Comparison of ENCODE assay signal across 12 cellular contexts in the genomic region with DNA sequence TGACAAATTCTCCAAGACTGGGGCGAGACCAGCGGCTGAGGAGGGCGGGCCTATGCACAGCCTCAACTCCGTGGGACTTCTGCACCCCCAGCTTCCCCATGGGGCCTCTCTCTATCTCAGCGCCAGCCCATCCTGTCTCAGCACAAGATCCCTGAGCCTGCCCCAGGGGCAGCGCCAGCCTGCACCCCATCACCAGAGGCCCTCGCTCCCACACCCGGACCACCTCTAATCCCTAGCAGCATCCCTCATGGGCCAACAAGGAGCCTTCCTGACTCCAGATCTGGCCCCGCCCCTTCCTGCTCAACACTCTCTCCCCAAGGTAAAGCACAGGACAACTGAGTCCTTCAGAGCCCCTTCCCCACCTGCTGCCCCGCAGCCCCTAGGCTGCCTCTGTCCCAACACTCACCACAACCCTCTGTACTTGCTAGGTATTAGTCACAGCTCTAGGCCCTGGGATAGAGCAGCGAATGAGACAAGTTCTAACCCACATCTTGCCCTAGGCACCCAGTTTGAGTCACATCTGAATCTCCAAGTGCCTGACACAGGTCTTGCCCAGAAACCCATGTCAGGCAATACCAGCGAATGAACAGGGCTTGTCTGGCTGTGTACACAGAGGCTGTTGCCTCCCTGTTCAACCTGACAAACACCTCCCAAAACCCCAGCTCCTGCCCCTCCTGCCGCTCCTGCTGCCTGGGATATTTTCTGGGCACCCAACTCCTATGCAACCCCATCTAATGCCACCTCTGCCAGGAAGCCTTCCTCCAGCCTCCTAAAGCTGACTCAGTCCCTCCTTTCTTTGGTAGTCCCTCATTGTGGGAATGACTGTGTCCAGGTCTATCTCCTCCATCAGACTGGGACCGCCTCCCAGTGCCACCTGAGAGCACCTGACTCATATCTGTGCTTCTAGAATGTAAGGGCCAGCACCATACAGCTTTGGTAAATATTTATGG. TPM values are rescaled to one million over a fixed set of nuclear protein-coding genes. Genes with fewer than 3 reads are reported as not detected.
DNase-seq lines count a peak whose midpoint lies in the region; ATAC-seq and TF ChIP-seq lines count a peak whose summit lies in the region.
"Had no signal": no experiment of that assay in that cellular context is flagged by ENCODE, and none has a peak within 500 bp of the region (broad histone marks: within the 10 kb centered on the region; RNA-seq: fewer than 3 reads in every experiment).

No MANE protein-coding gene starts in this region.

- H3K4me3 Mint-ChIP-seq in H9, result no peak overlapping the region; a peak in 1 of 5 replicates
- H3K4me3 Mint-ChIP-seq: central memory CD8-positive, alpha-beta T cell; memory B cell had no signal

- H3K18ac ChIP-seq in H9 (ENCODE audit: insufficient read length, low read depth, low read length) (no peak overlapping the region), trophoblast cell (ENCODE audit: low read length) (no peak overlapping the region)

- H3K4me1 ChIP-seq in H9 (ENCODE audit: insufficient read depth, low read length) (no peaks in the 10 kb centered on the region), trophoblast cell (ENCODE audit: control insufficient read depth in 1 of 2, insufficient read depth in 2 of 2, low read length in 2 of 2) (no peaks in the 10 kb centered on the region)

- H3K14ac ChIP-seq in H9 (ENCODE audit: insufficient read depth, low read length) (no peak overlapping the region), trophoblast cell (ENCODE audit: low read length) (no peak overlapping the region)

- no peak overlapping the region for H4K8ac ChIP-seq in H9 (replicated peaks; ENCODE audit: insufficient read length, low read depth, low read length)
- no peak overlapping the region for H4K8ac ChIP-seq in trophoblast cell (ENCODE audit: low read depth, low read length)

- H2BK20ac ChIP-seq in H9 (ENCODE audit: low read depth, low read length, poor library complexity, severe bottlenecking), result no peak overlapping the region

- H3K4me1 Mint-ChIP-seq in H9, result no peaks in the 10 kb centered on the region

- H3K27me3 ChIP-seq in H9 (ENCODE audit: insufficient read depth, low read length) (no peaks in the 10 kb centered on the region), trophoblast cell (ENCODE audit: insufficient read depth, low read length) (no peaks in the 10 kb centered on the region)

- ATAC-seq in HG02763 (IDR thresholded peaks at IDR 0.05; ENCODE audit: unreplicated experiment) (no peak), HG03354 (IDR thresholded peaks at IDR 0.05; ENCODE audit: poor library complexity, severe bottlenecking, unreplicated experiment) (no peak)

- H4K91ac ChIP-seq in H9 (ENCODE audit: insufficient read length, low read depth, low read length) (no peak overlapping the region), trophoblast cell (ENCODE audit: low read depth, low read length) (no peak overlapping the region)

- DNase-seq in SIG-M5 treated with dmso at 0.1 percent for 504 hours (lab: John Stamatoyannopoulos, UW; ENCODE audit: unreplicated experiment) (peak; percentile 36), SIG-M5 (lab: John Stamatoyannopoulos, UW) (no peak), H9 (no peak), trophoblast cell (peak; percentile 87 to 89), GM13976 (ENCODE audit: low spot score) (no peak)
- peak; percentile 65 to 75 for DNase-seq in activated T-cell treated with anti-CD3 and anti-CD28 coated beads, Interleukin-2, amount 50 U/mL, for 48 hours
- DNase-seq: NCI-H187, SHP77 treated with DMSO at 0.1 percent for 48 hours had no signal

- H3K23me2 ChIP-seq in H9 (ENCODE audit: insufficient read length, low read depth, low read length, poor library complexity, severe bottlenecking), result no peaks in the 10 kb centered on the region

- H3K4me2 ChIP-seq in H9 (ENCODE audit: insufficient read depth, insufficient read length, low read length) (no peak overlapping the region), trophoblast cell (ENCODE audit: low read length) (no peak overlapping the region)

- no peak overlapping the region for H3T11ph ChIP-seq in H9 (ENCODE audit: low read length)

- H2BK12ac ChIP-seq in H9 (ENCODE audit: insufficient read length, low read depth, low read length), result no peak overlapping the region
- no peak overlapping the region for H2BK12ac ChIP-seq in trophoblast cell (ENCODE audit: low read length)

- H4K12ac ChIP-seq in trophoblast cell (ENCODE audit: low read depth, low read length), result no peak overlapping the region

- no peak overlapping the region for H4K5ac ChIP-seq in H9 (ENCODE audit: insufficient read length, low read depth, low read length)

- peaks cover 33 to 66% (median 62%) of the 10 kb centered on the region in 3 experiments; a peak in 6 of 7 replicates for H3K36me3 Mint-ChIP-seq in H9 (ENCODE audit: insufficient read depth in 1 of 3, low read depth in 3 of 3)
- H3K36me3 Mint-ChIP-seq: memory B cell had no signal

- WGBS in H9 (ENCODE audit: extremely low coverage, insufficient read length, low lambda C conversion rate), result no CpG with 5 or more reads among the region's 14 CpGs
- WGBS in trophoblast cell (ENCODE audit: extremely low coverage, insufficient coverage, insufficient read length), result no CpG with 5 or more reads among the region's 14 CpGs

- H3K79me1 ChIP-seq in H9 (ENCODE audit: insufficient read depth, low read depth, low read length, poor library complexity, severe bottlenecking) (no peaks in the 10 kb centered on the region), trophoblast cell (ENCODE audit: low read length) (no peaks in the 10 kb centered on the region)

- TF ChIP-seq CTCF in H9 (conservative IDR thresholded peaks at IDR 0.05), result no peak
- TF ChIP-seq CTCF in GM13976 (IDR thresholded peaks at IDR 0.05; ENCODE audit: borderline replicate concordance, control extremely low read depth, extremely low read depth, insufficient read depth, missing control alignments), result no peak

- no peaks in the 10 kb centered on the region for H3K27me3 Mint-ChIP-seq in H9 (ENCODE audit: low read depth)
- H3K27me3 Mint-ChIP-seq: central memory CD8-positive, alpha-beta T cell had no signal

- H2AK5ac ChIP-seq in H9 (ENCODE audit: insufficient read length, low read length) (no peak overlapping the region), trophoblast cell (ENCODE audit: low read length) (no peak overlapping the region)

- H2BK15ac ChIP-seq in H9 (ENCODE audit: low read depth, low read length), result no peak overlapping the region

- H3K79me2 ChIP-seq in H9 (ENCODE audit: insufficient read depth, low read length) (no peaks in the 10 kb centered on the region), trophoblast cell (ENCODE audit: control insufficient read depth, insufficient read depth, low read length, poor library complexity) (no peaks in the 10 kb centered on the region)

- H3K27ac ChIP-seq in H9 (ENCODE audit: insufficient read length, low read depth, low read length) (no peak overlapping the region), trophoblast cell (ENCODE audit: low read depth, low read length) (no peak overlapping the region)

- peaks cover 4% of the 10 kb centered on the region for H4K20me1 ChIP-seq in H9 (ENCODE audit: control insufficient read depth, insufficient read depth, insufficient read length)

- in situ Hi-C loops in GM13976 (cut with MboI; ENCODE audit: low sequenced_read_pairs, unreplicated experiment), result no loop called here

- H3K9me3 Mint-ChIP-seq in H9, result no peaks in the 10 kb centered on the region
- H3K9me3 Mint-ChIP-seq: central memory CD8-positive, alpha-beta T cell; memory B cell had no signal

- H3K4ac ChIP-seq in H9 (ENCODE audit: low read depth, low read length), result no peak overlapping the region
- H3K4ac ChIP-seq in trophoblast cell (ENCODE audit: low read depth, low read length), result no peak overlapping the region

- no peak overlapping the region for H3K56ac ChIP-seq in H9 (ENCODE audit: insufficient read length, low read depth, low read length)

- H2BK5ac ChIP-seq in H9 (ENCODE audit: insufficient read length, low read length) (no peak overlapping the region), trophoblast cell (ENCODE audit: low read depth, low read length, poor library complexity) (no peak overlapping the region)

- H3K9me3 ChIP-seq in H9 (ENCODE audit: control insufficient read depth, low read depth, low read length) (no peaks in the 10 kb centered on the region), trophoblast cell (ENCODE audit: insufficient read depth, low read depth, low read length) (peaks cover 3% of the 10 kb centered on the region)

- H3K9ac ChIP-seq in H9 (ENCODE audit: extremely low read depth, insufficient read length, low read length) (no peak overlapping the region), trophoblast cell (ENCODE audit: low read length) (no peak overlapping the region)

- H3K27ac Mint-ChIP-seq in H9, result peak overlapping the region in 2 of 3 experiments; percentile 2 to 10; a peak in 4 of 7 replicates
- H3K27ac Mint-ChIP-seq: memory B cell had no signal

- no peak overlapping the region for H3K4me3 ChIP-seq in trophoblast cell (ENCODE audit: low read depth, low read length)

- H2AFZ ChIP-seq in H9 (ENCODE audit: low read length) (no peak overlapping the region), trophoblast cell (ENCODE audit: insufficient read depth, low read length, poor library complexity) (no peak overlapping the region)

- H2BK120ac ChIP-seq in H9 (ENCODE audit: low read depth, low read length, poor library complexity, severe bottlenecking) (no peak overlapping the region), trophoblast cell (ENCODE audit: insufficient read depth, low read length, poor library complexity) (no peak overlapping the region)

- no peaks in the 10 kb centered on the region for H3K36me3 ChIP-seq in trophoblast cell (ENCODE audit: control insufficient read depth in 1 of 2, insufficient read depth in 2 of 2, low read length in 2 of 2)

- H3K23ac ChIP-seq in H9 (ENCODE audit: insufficient read length, low read depth, low read length) (no peak overlapping the region), trophoblast cell (ENCODE audit: low read length) (no peak overlapping the region)

RNA-seq across cellular contexts. Expression of a gene that starts 18.6 kb away (rescaled TPM):
- total RNA-seq in H9 (2021), result 43.1 and 45.0 TPM in 2 replicates
- 0.18 and 0.26 TPM in 2 replicates for polyA plus RNA-seq in trophoblast cell (2013)

RNA-seq across cellular contexts. Expression of a gene that starts 24.5 kb away (rescaled TPM):
- total RNA-seq in H9 (2021), result 35.6 and 36.3 TPM in 2 replicates
- 9.1 and 9.8 TPM in 2 replicates for polyA plus RNA-seq in trophoblast cell (2013)

RNA-seq across cellular contexts. Expression of a gene that starts 57.4 kb away (rescaled TPM):
- total RNA-seq in H9 (2021), result 11.6 and 12.0 TPM in 2 replicates
- polyA plus RNA-seq in trophoblast cell (2013), result 0.11 and 0.12 TPM in 2 replicates

Comparison
In these comparisons a context has a peak if more than half of its experiments do, and no peak if none do; other contexts are left out.
1. DNase-seq: peak in SIG-M5 treated with dmso at 0.1 percent for 504 hours (single experiment), activated T-cell treated with anti-CD3 and anti-CD28 coated beads, Interleukin-2, amount 50 U/mL, for 48 hours (2 of 2) and trophoblast cell (2 of 2); none in SIG-M5 (single experiment), H9 (single experiment) and GM13976 (single experiment).